Comparison of ENCODE assay signal across 20 cellular contexts in the genomic region with DNA sequence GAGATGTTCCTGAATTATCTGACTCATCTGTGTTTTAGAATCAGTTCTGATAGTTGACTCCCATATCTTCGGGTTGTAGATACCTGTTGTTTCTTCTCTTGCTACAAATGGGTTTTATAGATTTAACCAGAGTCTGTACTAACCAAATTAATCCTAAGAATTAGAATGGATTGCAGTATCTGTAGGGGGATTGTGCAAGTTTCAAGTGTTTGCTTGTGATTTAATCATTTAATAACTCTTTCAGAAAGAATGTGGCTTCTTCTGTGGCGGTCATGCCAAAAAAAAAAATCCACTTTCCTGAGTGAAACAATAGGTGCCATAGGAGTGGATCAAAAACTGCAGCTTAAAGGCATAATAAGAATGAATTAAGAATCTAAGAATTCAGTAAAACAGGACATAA.
"Had no signal": no experiment of that assay in that cellular context is flagged by ENCODE, and none has a peak within 500 bp of the region (broad histone marks: within the 10 kb centered on the region; RNA-seq: fewer than 3 reads in every experiment).

No MANE protein-coding gene starts in this region.

- H3K27ac ChIP-seq: body of pancreas, coronary artery, gastrocnemius medialis, heart left ventricle, parathyroid adenoma, thoracic aorta, WERI-Rb-1 had no signal

- H3K27me3 ChIP-seq: body of pancreas, gastrocnemius medialis, heart left ventricle had no signal

- H3K27me3 Mint-ChIP-seq: activated CD8-positive, alpha-beta T cell treated with anti-CD3 and anti-CD28 coated beads for 36 hours; naive thymus-derived CD4-positive, alpha-beta T cell had no signal

- H3K9me3 ChIP-seq: body of pancreas, gastrocnemius medialis, heart left ventricle, thoracic aorta had no signal

- H3K4me3 ChIP-seq: body of pancreas, coronary artery, gastrocnemius medialis, heart left ventricle, thoracic aorta had no signal

- DNase-seq: activated CD4-positive, alpha-beta T cell treated with anti-CD3 and anti-CD28 coated beads for 48 hours; activated CD8-positive, alpha-beta memory T cell treated with anti-CD3 and anti-CD28 coated beads, Interleukin-2, amount 50 U/mL, for 4 hours; activated CD8-positive, alpha-beta T cell treated with anti-CD3 and anti-CD28 coated beads for 36 hours; activated gamma-delta T cell; activated T-cell treated with anti-CD3 and anti-CD28 coated beads, Interleukin-2, amount 50 U/mL, for 72 hours; amygdala; body of pancreas; caudate nucleus; effector CD8-positive, alpha-beta T cell; gastrocnemius medialis; heart left ventricle; left cardiac atrium; mammary epithelial cell; naive thymus-derived CD4-positive, alpha-beta T cell; WERI-Rb-1 had no signal

- H3K9me3 Mint-ChIP-seq: activated CD8-positive, alpha-beta T cell treated with anti-CD3 and anti-CD28 coated beads for 36 hours; activated naive CD4-positive, alpha-beta T cell treated with anti-CD3 and anti-CD28 coated beads, Interleukin-2, amount 50 U/mL, for 72 hours; activated T-cell treated with anti-CD3 and anti-CD28 coated beads, Interleukin-2, amount 50 U/mL, for 72 hours; naive thymus-derived CD4-positive, alpha-beta T cell; stimulated activated effector memory CD8-positive, alpha-beta T cell treated with anti-CD3 and anti-CD28 coated beads, Interleukin-12 subunit alpha, Interleukin-12 subunit beta, amount 100 ng/mL, for 72 hours had no signal

- H3K9ac ChIP-seq: parathyroid adenoma had no signal

- H3K27ac Mint-ChIP-seq: activated CD8-positive, alpha-beta T cell treated with anti-CD3 and anti-CD28 coated beads for 36 hours; activated naive CD4-positive, alpha-beta T cell treated with anti-CD3 and anti-CD28 coated beads, Interleukin-2, amount 50 U/mL, for 72 hours; activated T-cell treated with anti-CD3 and anti-CD28 coated beads, Interleukin-2, amount 50 U/mL, for 72 hours; naive thymus-derived CD4-positive, alpha-beta T cell; stimulated activated effector memory CD8-positive, alpha-beta T cell treated with anti-CD3 and anti-CD28 coated beads, Interleukin-12 subunit alpha, Interleukin-12 subunit beta, amount 100 ng/mL, for 72 hours had no signal

- H3K36me3 ChIP-seq: gastrocnemius medialis, thoracic aorta had no signal

- H3K4me1 ChIP-seq: body of pancreas, parathyroid adenoma had no signal

- H3K4me3 Mint-ChIP-seq: activated CD8-positive, alpha-beta T cell treated with anti-CD3 and anti-CD28 coated beads for 36 hours; activated T-cell treated with anti-CD3 and anti-CD28 coated beads, Interleukin-2, amount 50 U/mL, for 72 hours; stimulated activated effector memory CD8-positive, alpha-beta T cell treated with anti-CD3 and anti-CD28 coated beads, Interleukin-12 subunit alpha, Interleukin-12 subunit beta, amount 100 ng/mL, for 72 hours had no signal
